Comparison of ENCODE assay signal across 1 cellular context in genomic region chr11:6233984-6234313, GRCh38.
A peak's percentile ranks its signal among the peaks of the same experiment; 100 is the strongest.
TF ChIP-seq lines count a peak whose summit lies in the region.

No MANE protein-coding gene starts in this region.

TF ChIP-seq in K562, 482 proteins besides CTCF, POLR2A, EP300 and RAD21 (continues in another document):
- TF ChIP-seq OTX1 (CRISPR knock-in tag; IDR thresholded peaks at IDR 0.05), result no peak; the same call in 1 of the 2 replicates
- peak in 1 of 2 experiments; percentile 86 for TF ChIP-seq E2F6 (IDR thresholded peaks at IDR 0.05; ENCODE audit: borderline replicate concordance in 1 of 2, extremely low read depth in 1 of 2, insufficient read depth in 1 of 2, insufficient read length in 1 of 2, low read depth in 1 of 2, low read length in 1 of 2, poor library complexity in 1 of 2, severe bottlenecking in 1 of 2)
- TF ChIP-seq HNRNPUL1 (IDR thresholded peaks at IDR 0.05; ENCODE audit: low read length), result no peak
- no peak for TF ChIP-seq DPF2 (IDR thresholded peaks at IDR 0.05)
- TF ChIP-seq TSHZ1 (CRISPR knock-in tag; IDR thresholded peaks at IDR 0.05), result no peak
- no peak for TF ChIP-seq MIER1 (IDR thresholded peaks at IDR 0.05; ENCODE audit: low read depth)
- TF ChIP-seq MTA2 (IDR thresholded peaks at IDR 0.05; ENCODE audit: low read depth), result peak; percentile 6; the same call in 1 of the 2 replicates
- no peak for TF ChIP-seq ZFPM2 (CRISPR knock-in tag; IDR thresholded peaks at IDR 0.05)
- TF ChIP-seq EP400 (IDR thresholded peaks at IDR 0.05), result 0 out of 2 replicates have a peak, but pooled peaks have one; percentile 40
- no peak for TF ChIP-seq KLF1 (tag; IDR thresholded peaks at IDR 0.05)
- 0 out of 4 replicates have a peak, but pooled peaks of 1 of the 2 experiments have one; percentile 18 for TF ChIP-seq TRIM24 (IDR thresholded peaks at IDR 0.05)
- no peak for TF ChIP-seq MEF2A (IDR thresholded peaks at IDR 0.05; ENCODE audit: control insufficient read depth, low read depth, low read length)
- TF ChIP-seq YY1 (IDR thresholded peaks at IDR 0.05; ENCODE audit: borderline replicate concordance in 1 of 3, control insufficient read depth in 1 of 3, extremely low read depth in 1 of 3, insufficient read depth in 3 of 3, insufficient read length in 1 of 3, insufficient replicate concordance in 2 of 3, low read depth in 1 of 3, low read length in 2 of 3), result no peak
- TF ChIP-seq SMAD1 (IDR thresholded peaks at IDR 0.05; ENCODE audit: low read depth, low read length, partially characterized antibody), result no peak
- no peak for TF ChIP-seq NCOA6 (IDR thresholded peaks at IDR 0.05)
- no peak for TF ChIP-seq TRIM25 (IDR thresholded peaks at IDR 0.05; ENCODE audit: borderline replicate concordance)
- TF ChIP-seq PTBP1 (IDR thresholded peaks at IDR 0.05; ENCODE audit: low read depth, low read length), result no peak
- TF ChIP-seq ZNF778 (CRISPR knock-in tag; IDR thresholded peaks at IDR 0.05), result no peak
- peak; percentile 54; the same call in 1 of the 2 replicates for TF ChIP-seq MGA (IDR thresholded peaks at IDR 0.05)
- TF ChIP-seq WHSC1 (IDR thresholded peaks at IDR 0.05; ENCODE audit: low read length), result no peak
- no peak for TF ChIP-seq ASH1L (IDR thresholded peaks at IDR 0.05; ENCODE audit: borderline replicate concordance, low read depth, partially characterized antibody)
- TF ChIP-seq TFE3 (CRISPR knock-in tag; IDR thresholded peaks at IDR 0.05), result no peak
- no peak for TF ChIP-seq C11orf30 (IDR thresholded peaks at IDR 0.05; ENCODE audit: low read depth)
- TF ChIP-seq ESRRA (IDR thresholded peaks at IDR 0.05; ENCODE audit: borderline replicate concordance, low read depth), result no peak
- no peak for TF ChIP-seq ZKSCAN3 (CRISPR knock-in tag; IDR thresholded peaks at IDR 0.05)
- TF ChIP-seq CXXC5 (CRISPR knock-in tag; IDR thresholded peaks at IDR 0.05), result no peak
- no peak for TF ChIP-seq DEAF1 (CRISPR knock-in tag; IDR thresholded peaks at IDR 0.05)
- no peak for TF ChIP-seq MXD1 (CRISPR knock-in tag; IDR thresholded peaks at IDR 0.05; ENCODE audit: borderline replicate concordance, poor library complexity, severe bottlenecking)
- no peak for TF ChIP-seq CREM (IDR thresholded peaks at IDR 0.05; ENCODE audit: low read depth)
- peak; percentile 43; the same call in 1 of the 2 replicates for TF ChIP-seq ZBTB5 (IDR thresholded peaks at IDR 0.05)
- TF ChIP-seq ELF1 (tag; IDR thresholded peaks at IDR 0.05), result no peak
